In the genomic region with DNA sequence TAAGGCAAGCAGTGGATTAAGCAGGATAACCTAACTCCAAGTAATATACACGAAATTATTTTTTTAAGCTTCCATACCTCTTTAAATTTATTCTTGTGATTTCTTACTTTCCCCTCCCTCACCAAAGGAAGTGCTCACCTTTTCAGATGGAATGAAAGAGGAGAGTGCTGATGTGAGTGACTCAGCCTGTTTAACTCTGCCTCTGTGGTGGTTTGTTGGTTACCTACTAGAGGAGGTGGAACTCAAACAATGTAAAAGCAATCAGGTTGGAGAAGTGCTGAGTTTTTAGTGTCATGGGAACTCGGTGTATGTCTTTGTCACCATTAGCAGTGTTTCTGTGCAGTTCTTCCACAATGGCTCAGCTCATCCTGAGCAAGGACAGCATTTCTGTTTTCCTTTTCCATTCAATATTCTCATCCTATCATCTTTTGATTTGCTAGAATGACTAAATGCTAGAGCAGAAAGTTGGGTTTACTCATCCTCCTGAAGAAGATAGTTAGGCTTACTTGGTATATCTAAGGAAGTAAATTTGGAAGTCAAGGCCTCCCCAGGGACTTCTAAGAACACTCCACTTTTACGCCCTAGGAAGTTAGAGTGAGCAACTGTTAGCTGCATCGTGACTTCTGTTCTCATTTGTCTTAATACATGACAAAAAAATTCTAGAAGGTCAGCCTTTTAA, we compare ENCODE assay signal across 1 cellular context.
TF ChIP-seq lines count a peak whose summit lies in the region.

No MANE protein-coding gene starts in this region.

TF ChIP-seq in HepG2, 621 proteins besides CTCF, POLR2A, EP300 and RAD21:
- TF ChIP-seq TOE1 (CRISPR knock-in tag; IDR thresholded peaks at IDR 0.05) = no peak
- TF ChIP-seq FOSL2 (CRISPR knock-in tag; IDR thresholded peaks at IDR 0.05) = 0 out of 2 replicates have a peak, but pooled peaks have one; percentile 27
